ENCODE assay signal across 1 cellular context in genomic region chr11:31369348-31370329, GRCh38.
A peak's percentile ranks its signal among the peaks of the same experiment; 100 is the strongest.
TF ChIP-seq lines count a peak whose summit lies in the region.

A gene with protein sequence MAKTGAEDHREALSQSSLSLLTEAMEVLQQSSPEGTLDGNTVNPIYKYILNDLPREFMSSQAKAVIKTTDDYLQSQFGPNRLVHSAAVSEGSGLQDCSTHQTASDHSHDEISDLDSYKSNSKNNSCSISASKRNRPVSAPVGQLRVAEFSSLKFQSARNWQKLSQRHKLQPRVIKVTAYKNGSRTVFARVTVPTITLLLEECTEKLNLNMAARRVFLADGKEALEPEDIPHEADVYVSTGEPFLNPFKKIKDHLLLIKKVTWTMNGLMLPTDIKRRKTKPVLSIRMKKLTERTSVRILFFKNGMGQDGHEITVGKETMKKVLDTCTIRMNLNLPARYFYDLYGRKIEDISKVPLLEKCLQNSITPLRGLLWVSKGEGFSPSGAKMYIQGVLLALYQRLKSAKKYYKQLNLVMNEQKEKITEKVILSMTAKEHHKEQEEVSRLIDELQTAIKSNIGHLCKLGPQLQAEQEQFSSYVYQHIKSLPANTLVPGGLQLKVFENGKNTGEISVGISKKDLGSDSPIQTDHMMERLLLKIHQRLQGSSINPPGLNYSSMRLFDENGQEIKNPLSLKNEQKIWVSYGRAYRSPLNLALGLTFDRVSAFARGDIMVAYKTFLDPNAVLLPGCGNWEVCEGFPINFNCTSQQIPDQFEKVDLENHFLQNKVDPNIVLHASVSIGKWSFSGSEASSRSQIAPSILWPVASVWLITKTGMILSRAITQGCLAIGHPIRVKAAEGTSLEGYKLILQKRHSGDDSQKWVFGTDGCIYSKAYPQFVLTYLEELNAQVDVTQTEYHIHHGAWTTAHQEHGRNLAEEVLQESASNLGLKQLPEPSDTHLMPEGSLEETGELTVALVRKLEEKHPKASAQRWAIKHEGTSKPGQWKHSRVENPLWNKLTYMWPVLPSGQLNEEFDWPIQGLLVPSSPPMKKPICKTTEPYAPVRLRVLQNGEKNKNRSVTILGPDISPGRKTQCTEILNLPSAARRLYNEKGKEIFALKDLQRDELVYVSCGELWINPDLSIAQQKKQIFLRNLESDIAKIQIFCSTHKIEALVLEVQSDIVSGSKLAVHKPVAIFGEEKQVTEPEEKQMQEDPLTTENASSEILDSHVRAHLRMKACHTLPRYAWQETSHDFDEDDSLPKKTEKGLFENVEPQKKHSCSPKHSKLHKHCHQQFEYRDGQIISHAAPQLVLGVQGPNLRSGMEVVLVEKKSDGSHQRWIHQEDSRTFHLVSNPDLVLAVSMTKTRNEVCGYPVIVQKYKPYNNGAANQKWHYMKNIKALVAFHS (N-terminal part only) (minus strand): TSS chr11:31369739. CDS start chr11:31328280, 41,459 bp downstream.
A gene with protein sequence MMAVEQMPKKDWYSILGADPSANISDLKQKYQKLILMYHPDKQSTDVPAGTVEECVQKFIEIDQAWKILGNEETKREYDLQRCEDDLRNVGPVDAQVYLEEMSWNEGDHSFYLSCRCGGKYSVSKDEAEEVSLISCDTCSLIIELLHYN (plus strand): TSS chr11:31369860. CDS start chr11:31370749, 889 bp downstream.

TF ChIP-seq in HepG2, 621 proteins besides CTCF, POLR2A, EP300 and RAD21 (continued from another document and continues in another):
- TF ChIP-seq ZNF589 (CRISPR knock-in tag; conservative IDR thresholded peaks at IDR 0.05) (no peak), SAP130 (CRISPR knock-in tag; IDR thresholded peaks at IDR 0.05; ENCODE audit: low read depth) (peak; percentile 98), ZBTB21 (CRISPR knock-in tag; IDR thresholded peaks at IDR 0.05) (no peak), ATRX (CRISPR knock-in tag; IDR thresholded peaks at IDR 0.05; ENCODE audit: borderline replicate concordance) (no peak), ELF1 (CRISPR knock-in tag; IDR thresholded peaks at IDR 0.05) (peak; percentile 63), ZNF143 (CRISPR knock-in tag; IDR thresholded peaks at IDR 0.05) (peak; percentile 44; the same call in 1 of the 2 replicates), TERF1 (CRISPR knock-in tag; IDR thresholded peaks at IDR 0.05) (no peak), SRF (IDR thresholded peaks at IDR 0.05; ENCODE audit: low read depth, low read length) (peak; percentile 23; the same call in 1 of the 2 replicates), CSRNP2 (CRISPR knock-in tag; conservative IDR thresholded peaks at IDR 0.05; ENCODE audit: low read depth) (no peak), XBP1 (CRISPR knock-in tag; IDR thresholded peaks at IDR 0.05) (no peak), MLX (CRISPR knock-in tag; IDR thresholded peaks at IDR 0.05) (no peak), MZF1 (CRISPR knock-in tag; IDR thresholded peaks at IDR 0.05; ENCODE audit: borderline replicate concordance) (no peak), FOXJ3 (CRISPR knock-in tag; IDR thresholded peaks at IDR 0.05; ENCODE audit: borderline replicate concordance) (peak; percentile 36; the same call in 1 of the 2 replicates), ZNF556 (CRISPR knock-in tag; IDR thresholded peaks at IDR 0.05; ENCODE audit: borderline replicate concordance) (peak; percentile 70; the same call in 1 of the 2 replicates), ZNF619 (CRISPR knock-in tag; IDR thresholded peaks at IDR 0.05) (no peak), ZNF660 (CRISPR knock-in tag; IDR thresholded peaks at IDR 0.05; ENCODE audit: borderline replicate concordance, low read depth) (no peak), ZNF615 (CRISPR knock-in tag; IDR thresholded peaks at IDR 0.05; ENCODE audit: borderline replicate concordance) (peak; percentile 48; the same call in 1 of the 2 replicates), KLF13 (CRISPR knock-in tag; IDR thresholded peaks at IDR 0.05) (no peak), ZNF549 (CRISPR knock-in tag; IDR thresholded peaks at IDR 0.05) (no peak), ZNF562 (CRISPR knock-in tag; IDR thresholded peaks at IDR 0.05; ENCODE audit: borderline replicate concordance) (no peak), FOXO1 (CRISPR knock-in tag; IDR thresholded peaks at IDR 0.05) (peak; percentile 53; the same call in 1 of the 2 replicates), SKIL (CRISPR knock-in tag; IDR thresholded peaks at IDR 0.05; ENCODE audit: borderline replicate concordance) (no peak), ZNF563 (CRISPR knock-in tag; IDR thresholded peaks at IDR 0.05) (no peak), EED (CRISPR knock-in tag; IDR thresholded peaks at IDR 0.05) (peak; percentile 49), ZNF30 (CRISPR knock-in tag; IDR thresholded peaks at IDR 0.05) (no peak), ZNF484 (CRISPR knock-in tag; IDR thresholded peaks at IDR 0.05; ENCODE audit: borderline replicate concordance, low read depth) (no peak), FOXC1 (CRISPR knock-in tag; IDR thresholded peaks at IDR 0.05; ENCODE audit: borderline replicate concordance) (no peak), ATF7-NPFF (CRISPR knock-in tag; IDR thresholded peaks at IDR 0.05; ENCODE audit: low read depth) (peak; percentile 29; the same call in 1 of the 2 replicates), KDM5A (IDR thresholded peaks at IDR 0.05; ENCODE audit: borderline replicate concordance, low read length) (peak; percentile 88), SMAD9 (CRISPR knock-in tag; IDR thresholded peaks at IDR 0.05) (no peak), ZSCAN5A (CRISPR knock-in tag; IDR thresholded peaks at IDR 0.05; ENCODE audit: borderline replicate concordance) (no peak), ZNF546 (CRISPR knock-in tag; conservative IDR thresholded peaks at IDR 0.05) (no peak), HES4 (CRISPR knock-in tag; IDR thresholded peaks at IDR 0.05; ENCODE audit: borderline replicate concordance) (no peak), MIER2 (CRISPR knock-in tag; IDR thresholded peaks at IDR 0.05) (no peak; the same call in 1 of the 2 replicates), MEIS2 (CRISPR knock-in tag; IDR thresholded peaks at IDR 0.05) (peak; percentile 71; the same call in 1 of the 2 replicates), U2AF2 (IDR thresholded peaks at IDR 0.05; ENCODE audit: low read depth, low read length) (no peak), RARA (CRISPR knock-in tag; IDR thresholded peaks at IDR 0.05) (peak; percentile 18; the same call in 1 of the 2 replicates), U2AF1 (optimal IDR thresholded peaks at IDR 0.05; ENCODE audit: low read depth, low read length) (no peak), ZSCAN21 (CRISPR knock-in tag; IDR thresholded peaks at IDR 0.05; ENCODE audit: borderline replicate concordance) (no peak; the same call in 1 of the 2 replicates), ZNF7 (CRISPR knock-in tag; IDR thresholded peaks at IDR 0.05) (no peak), NR2F2 (IDR thresholded peaks at IDR 0.05; ENCODE audit: borderline replicate concordance, low read depth) (no peak)
- TF ChIP-seq, protein P1, sequence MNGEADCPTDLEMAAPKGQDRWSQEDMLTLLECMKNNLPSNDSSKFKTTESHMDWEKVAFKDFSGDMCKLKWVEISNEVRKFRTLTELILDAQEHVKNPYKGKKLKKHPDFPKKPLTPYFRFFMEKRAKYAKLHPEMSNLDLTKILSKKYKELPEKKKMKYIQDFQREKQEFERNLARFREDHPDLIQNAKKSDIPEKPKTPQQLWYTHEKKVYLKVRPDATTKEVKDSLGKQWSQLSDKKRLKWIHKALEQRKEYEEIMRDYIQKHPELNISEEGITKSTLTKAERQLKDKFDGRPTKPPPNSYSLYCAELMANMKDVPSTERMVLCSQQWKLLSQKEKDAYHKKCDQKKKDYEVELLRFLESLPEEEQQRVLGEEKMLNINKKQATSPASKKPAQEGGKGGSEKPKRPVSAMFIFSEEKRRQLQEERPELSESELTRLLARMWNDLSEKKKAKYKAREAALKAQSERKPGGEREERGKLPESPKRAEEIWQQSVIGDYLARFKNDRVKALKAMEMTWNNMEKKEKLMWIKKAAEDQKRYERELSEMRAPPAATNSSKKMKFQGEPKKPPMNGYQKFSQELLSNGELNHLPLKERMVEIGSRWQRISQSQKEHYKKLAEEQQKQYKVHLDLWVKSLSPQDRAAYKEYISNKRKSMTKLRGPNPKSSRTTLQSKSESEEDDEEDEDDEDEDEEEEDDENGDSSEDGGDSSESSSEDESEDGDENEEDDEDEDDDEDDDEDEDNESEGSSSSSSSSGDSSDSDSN (CRISPR knock-in tag; IDR thresholded peaks at IDR 0.05), result peak; percentile 91
- TF ChIP-seq, protein P2, sequence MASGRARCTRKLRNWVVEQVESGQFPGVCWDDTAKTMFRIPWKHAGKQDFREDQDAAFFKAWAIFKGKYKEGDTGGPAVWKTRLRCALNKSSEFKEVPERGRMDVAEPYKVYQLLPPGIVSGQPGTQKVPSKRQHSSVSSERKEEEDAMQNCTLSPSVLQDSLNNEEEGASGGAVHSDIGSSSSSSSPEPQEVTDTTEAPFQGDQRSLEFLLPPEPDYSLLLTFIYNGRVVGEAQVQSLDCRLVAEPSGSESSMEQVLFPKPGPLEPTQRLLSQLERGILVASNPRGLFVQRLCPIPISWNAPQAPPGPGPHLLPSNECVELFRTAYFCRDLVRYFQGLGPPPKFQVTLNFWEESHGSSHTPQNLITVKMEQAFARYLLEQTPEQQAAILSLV (CRISPR knock-in tag; IDR thresholded peaks at IDR 0.05; ENCODE audit: borderline replicate concordance), result no peak
- TF ChIP-seq, protein P3, sequence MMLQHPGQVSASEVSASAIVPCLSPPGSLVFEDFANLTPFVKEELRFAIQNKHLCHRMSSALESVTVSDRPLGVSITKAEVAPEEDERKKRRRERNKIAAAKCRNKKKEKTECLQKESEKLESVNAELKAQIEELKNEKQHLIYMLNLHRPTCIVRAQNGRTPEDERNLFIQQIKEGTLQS (CRISPR knock-in tag; IDR thresholded peaks at IDR 0.05), result no peak
- TF ChIP-seq, protein P4, sequence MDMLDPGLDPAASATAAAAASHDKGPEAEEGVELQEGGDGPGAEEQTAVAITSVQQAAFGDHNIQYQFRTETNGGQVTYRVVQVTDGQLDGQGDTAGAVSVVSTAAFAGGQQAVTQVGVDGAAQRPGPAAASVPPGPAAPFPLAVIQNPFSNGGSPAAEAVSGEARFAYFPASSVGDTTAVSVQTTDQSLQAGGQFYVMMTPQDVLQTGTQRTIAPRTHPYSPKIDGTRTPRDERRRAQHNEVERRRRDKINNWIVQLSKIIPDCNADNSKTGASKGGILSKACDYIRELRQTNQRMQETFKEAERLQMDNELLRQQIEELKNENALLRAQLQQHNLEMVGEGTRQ (IDR thresholded peaks at IDR 0.05; ENCODE audit: low read depth, low read length), result no peak
- TF ChIP-seq, protein P4 (CRISPR knock-in tag; IDR thresholded peaks at IDR 0.05; ENCODE audit: borderline replicate concordance), result no peak
